23 cellular contexts compared by ENCODE assay signal in genomic region chr13:30863231-30863630, GRCh38. TPM values are rescaled to one million over a fixed set of nuclear protein-coding genes. Genes with fewer than 3 reads are reported as not detected.
A peak's percentile ranks its signal among the peaks of the same experiment; 100 is the strongest.
DNase-seq lines count a peak whose midpoint lies in the region; ATAC-seq and TF ChIP-seq lines count a peak whose summit lies in the region.
"Had no signal": no experiment of that assay in that cellular context is flagged by ENCODE, and none has a peak within 500 bp of the region (broad histone marks: within the 10 kb centered on the region; RNA-seq: fewer than 3 reads in every experiment).

No MANE protein-coding gene starts in this region.

- intact Hi-C loops in breast epithelium (cut with DNase I; ENCODE audit: low total_unique reads) (no loop called here), MCF 10A (cut with micrococcal nuclease) (loop anchor here (10.0 kb wide), 3 partner anchors 182 to 728 kb away; partner anchors contain the start of gene HMGB1), prostate gland (cut with DNase I) (loop anchor here (5.0 to 10.0 kb wide), 3 partner anchors 396 to 608 kb away; partner anchors contain the start of genes HMGB1 and UBE2L5), body of pancreas (cut with DNase I) (no loop called here)

- CTCF ChIA-PET in MCF 10A (lab: Yijun Ruan, JAX) = interaction anchor here (0.6 to 5.4 kb wide), 3 partner anchors 16 to 373 kb away, joined by 3 to 49 read pairs (median 4); no protein-coding TSS in a partner anchor

- H3K4me3 Mint-ChIP-seq in MCF 10A (ENCODE audit: unreplicated experiment) = no peak overlapping the region
- H3K4me3 Mint-ChIP-seq: activated naive CD8-positive, alpha-beta T cell treated with anti-CD3 and anti-CD28 coated beads for 36 hours; activated T-helper 1 cell treated with anti-CD3 and anti-CD28 coated beads, Interleukin-12 subunit alpha, Interleukin-12 subunit beta, Interleukin-2, Interleukin-4 antibody, amounts not matched to agents 30 ng/mL and 10 ng/mL and 1 ng/mL, durations not matched to agents 14 hours and 24 hours and 36 hours had no signal

- WGBS in prostate gland = 78% methylated on average over 8 of the region's 8 CpGs
- whole genome bisulfite sequencing in body of pancreas, 2 donors = 80 to 85% methylated on average over 8 of the region's 8 CpGs

- no peak overlapping the region for H3K27ac Mint-ChIP-seq in MCF 10A (ENCODE audit: low read depth, unreplicated experiment)
- H3K27ac Mint-ChIP-seq: activated naive CD8-positive, alpha-beta T cell treated with anti-CD3 and anti-CD28 coated beads for 36 hours; activated T-helper 1 cell treated with anti-CD3 and anti-CD28 coated beads, Interleukin-12 subunit alpha, Interleukin-12 subunit beta, Interleukin-2, Interleukin-4 antibody, amounts not matched to agents 30 ng/mL and 10 ng/mL and 1 ng/mL, durations not matched to agents 14 hours and 24 hours and 36 hours had no signal

- no peak overlapping the region for H3K4me3 ChIP-seq in breast epithelium
- peak overlapping the region; percentile 71 for H3K4me3 ChIP-seq in iPS-20b (ENCODE audit: low read length)
- no peak overlapping the region for H3K4me3 ChIP-seq in prostate gland
- no peak overlapping the region for H3K4me3 ChIP-seq in body of pancreas
- H3K4me3 ChIP-seq: BLaER1 treated with 17β-estradiol and CSF1 and Interleukin-3, amounts not matched to agents 10 nM and 100 nM; esophagus squamous epithelium; MG63; skin epidermis had no signal

- ATAC-seq in body of pancreas = no peak
- no peak for ATAC-seq in HG02852 (IDR thresholded peaks at IDR 0.05; ENCODE audit: unreplicated experiment)
- no peak for ATAC-seq in GM18517 (IDR thresholded peaks at IDR 0.05; ENCODE audit: unreplicated experiment)
- ATAC-seq: HCT116, HepG2 had no signal

- H3K27me3 ChIP-seq in breast epithelium (no peaks in the 10 kb centered on the region), iPS-20b (ENCODE audit: insufficient read depth, low read length) (peaks cover 29% of the 10 kb centered on the region), prostate gland (replicated peaks; ENCODE audit: insufficient read depth) (no peaks in the 10 kb centered on the region), body of pancreas (no peaks in the 10 kb centered on the region)
- H3K27me3 ChIP-seq: BLaER1 treated with 17β-estradiol and CSF1 and Interleukin-3, amounts not matched to agents 10 nM and 100 nM; esophagus squamous epithelium; MG63 had no signal

- no peaks in the 10 kb centered on the region for H3K27me3 Mint-ChIP-seq in MCF 10A (ENCODE audit: insufficient read depth, unreplicated experiment)

- POLR2A ChIA-PET in MCF 10A (lab: Yijun Ruan, JAX) = interaction anchor here (0.5 to 1.1 kb wide), 6 partner anchors 16 to 242 kb away, joined by 3 to 5 read pairs (median 3); no protein-coding TSS in a partner anchor

- DNase-seq in breast epithelium (ENCODE audit: low spot score in 2 of 2) (no peak), MCF 10A (ENCODE audit: unreplicated experiment) (no peak), prostate gland (ENCODE audit: low spot score) (no peak), body of pancreas (no peak), HUDEP-2 (lab: John Stamatoyannopoulos, UW; ENCODE audit: unreplicated experiment in 76 of 76) (no peak)
- DNase-seq: activated CD8-positive, alpha-beta memory T cell treated with anti-CD3 and anti-CD28 coated beads for 24 hours; activated naive CD8-positive, alpha-beta T cell treated with anti-CD3 and anti-CD28 coated beads for 36 hours; esophagus squamous epithelium; MG63; NCI-H187 treated with DMSO at 0.1 percent for 48 hours; NCI-H524; occipital lobe; T-helper 2 cell had no signal

- H3K36me3 Mint-ChIP-seq in MCF 10A (ENCODE audit: insufficient read depth, unreplicated experiment) = no peaks in the 10 kb centered on the region
- H3K36me3 Mint-ChIP-seq: activated naive CD8-positive, alpha-beta T cell treated with anti-CD3 and anti-CD28 coated beads for 36 hours had no signal

- TF ChIP-seq POLR2A in breast epithelium (IDR thresholded peaks at IDR 0.05) (no peak), prostate gland (IDR thresholded peaks at IDR 0.05) (no peak), body of pancreas (IDR thresholded peaks at IDR 0.05) (no peak)

- no TSS peak for BruUV-seq in MCF 10A (replicated peaks; lab: Mats Ljungman, UMichigan)

- H3K9me3 ChIP-seq in breast epithelium (no peaks in the 10 kb centered on the region), iPS-20b (ENCODE audit: insufficient read depth, low read depth, low read length) (no peaks in the 10 kb centered on the region; the same call in 1 of the 2 replicates), prostate gland (no peaks in the 10 kb centered on the region), body of pancreas (no peaks in the 10 kb centered on the region)
- H3K9me3 ChIP-seq: MG63 had no signal

- TF ChIP-seq CTCF in breast epithelium (IDR thresholded peaks at IDR 0.05) = no peak
- no peak for TF ChIP-seq CTCF in MCF 10A (IDR thresholded peaks at IDR 0.05; ENCODE audit: unreplicated experiment)
- no peak for TF ChIP-seq CTCF in prostate gland (IDR thresholded peaks at IDR 0.05)
- no peak for TF ChIP-seq CTCF in body of pancreas (IDR thresholded peaks at IDR 0.05)

- H3K9ac ChIP-seq in iPS-20b (ENCODE audit: low read depth, low read length) = peak overlapping the region; percentile 82
- H3K9ac ChIP-seq: BLaER1 treated with 17β-estradiol and CSF1 and Interleukin-3, amounts not matched to agents 10 nM and 100 nM had no signal

- H3K4me1 ChIP-seq in breast epithelium (peaks cover 0 to 10% of the 10 kb centered on the region in 2 donors), iPS-20b (ENCODE audit: insufficient read depth, low read length) (peaks cover 35% of the 10 kb centered on the region), prostate gland (replicated peaks) (peaks cover 2% of the 10 kb centered on the region), body of pancreas (peaks cover 20% of the 10 kb centered on the region)

- peaks cover 27% of the 10 kb centered on the region for H3K4me1 Mint-ChIP-seq in MCF 10A (ENCODE audit: insufficient read depth, unreplicated experiment)

- H3K27ac ChIP-seq in breast epithelium = peak overlapping the region; percentile 86 to 91
- H3K27ac ChIP-seq in iPS-20b (ENCODE audit: low read length) = no peak overlapping the region
- peak overlapping the region; percentile 66 to 75 for H3K27ac ChIP-seq in prostate gland
- no peak overlapping the region for H3K27ac ChIP-seq in body of pancreas
- H3K27ac ChIP-seq: 22Rv1; BLaER1 treated with 17β-estradiol and CSF1 and Interleukin-3, amounts not matched to agents 10 nM and 100 nM had no signal

- no peaks in the 10 kb centered on the region for H3K36me3 ChIP-seq in breast epithelium
- H3K36me3 ChIP-seq in iPS-20b (ENCODE audit: insufficient read depth, low read depth, low read length) = no peaks in the 10 kb centered on the region
- no peaks in the 10 kb centered on the region for H3K36me3 ChIP-seq in prostate gland
- H3K36me3 ChIP-seq in body of pancreas (replicated peaks in 1 of 2; ENCODE audit: insufficient read depth in 1 of 2, low read depth in 2 of 2) = no peaks in the 10 kb centered on the region
- H3K36me3 ChIP-seq: BLaER1 treated with 17β-estradiol and CSF1 and Interleukin-3, amounts not matched to agents 10 nM and 100 nM; esophagus squamous epithelium; MG63 had no signal

- no peaks in the 10 kb centered on the region for H3K9me3 Mint-ChIP-seq in MCF 10A (ENCODE audit: unreplicated experiment)
- H3K9me3 Mint-ChIP-seq: activated naive CD8-positive, alpha-beta T cell treated with anti-CD3 and anti-CD28 coated beads for 36 hours; activated T-helper 1 cell treated with anti-CD3 and anti-CD28 coated beads, Interleukin-12 subunit alpha, Interleukin-12 subunit beta, Interleukin-2, Interleukin-4 antibody, amounts not matched to agents 30 ng/mL and 10 ng/mL and 1 ng/mL, durations not matched to agents 14 hours and 24 hours and 36 hours had no signal

RNA-seq across cellular contexts. Expression of gene MEDAG, which starts 42.8 kb away (rescaled TPM):
- total RNA-seq in breast epithelium (100 to 1,000 TPM in 1 of 3 donors, 10 to 100 TPM in 2; 76.2 to 142 (median 95.4) TPM), MCF 10A (2022) (not detected in 2 replicates), prostate gland (10 to 100 TPM in 1 of 2 donors, under 1 TPM in 1; 0.23 to 13.0 TPM), body of pancreas (10 to 100 TPM in 1 of 2 donors, 1 to 10 TPM in 1; 7.8 to 36.6 TPM)
- total RNA-seq: activated naive CD8-positive, alpha-beta T cell treated with anti-CD3 and anti-CD28 coated beads for 36 hours; activated T-helper 1 cell treated with anti-CD3 and anti-CD28 coated beads, Interleukin-12 subunit alpha, Interleukin-12 subunit beta, Interleukin-2, Interleukin-4 antibody, amounts not matched to agents 30 ng/mL and 10 ng/mL and 1 ng/mL, durations not matched to agents 14 hours and 24 hours and 36 hours; HepG2; mononuclear cell had no signal

Comparison
In these comparisons a context has a peak if more than half of its experiments do, and no peak if none do; other contexts are left out.
1. intact Hi-C loops: an anchor here in MCF 10A (10.0 kb wide) and prostate gland (5.0 to 10.0 kb wide); none called in breast epithelium and body of pancreas.
2. H3K27ac ChIP-seq: peak in breast epithelium (2 of 2) and prostate gland (2 of 2); none in iPS-20b (single experiment) and body of pancreas (0 of 4).